11 cellular contexts compared by ENCODE assay signal in genomic region chr4:70801265-70801809, GRCh38. TPM values are rescaled to one million over a fixed set of nuclear protein-coding genes. Genes with fewer than 3 reads are reported as not detected.
DNase-seq lines count a peak whose midpoint lies in the region; ATAC-seq and TF ChIP-seq lines count a peak whose summit lies in the region.
"Had no signal": no experiment of that assay in that cellular context is flagged by ENCODE, and none has a peak within 500 bp of the region (broad histone marks: within the 10 kb centered on the region; RNA-seq: fewer than 3 reads in every experiment).

No MANE protein-coding gene starts in this region.

- H3K36me3 ChIP-seq in gastroesophageal sphincter = peaks cover 0 to 76% of the 10 kb centered on the region in 2 donors
- H3K36me3 ChIP-seq: cardiac muscle cell had no signal

- peak overlapping the region; percentile 1 for H3K27ac Mint-ChIP-seq in activated naive CD4-positive, alpha-beta T cell treated with anti-CD3 and anti-CD28 coated beads, Interleukin-2, amount 10 ng/mL, durations not matched to agents 7 days and 5 days

- no peak for DNase-seq in activated naive CD4-positive, alpha-beta T cell treated with anti-CD3 and anti-CD28 coated beads, Interleukin-2, amount 10 ng/mL, durations not matched to agents 7 days and 5 days
- no peak for DNase-seq in activated naive CD4-positive, alpha-beta T cell (lab: John Stamatoyannopoulos, UW)
- peak; percentile 6 for DNase-seq in NCI-H510A (lab: John Stamatoyannopoulos, UW)
- no peak for DNase-seq in stimulated activated naive CD8-positive, alpha-beta T cell treated with anti-CD3 and anti-CD28 coated beads, Interleukin-15, Interleukin-2, amounts not matched to agents 100 U/mL and 50 U/mL, for 24 hours
- DNase-seq in DMS114 treated with DMSO at 0.1 percent for 48 hours (lab: John Stamatoyannopoulos, UW; ENCODE audit: unreplicated experiment) = no peak
- DNase-seq in NCI-H2196 (lab: John Stamatoyannopoulos, UW; ENCODE audit: unreplicated experiment) = no peak
- DNase-seq: EL, MV-4-11 had no signal

- no peak for TF ChIP-seq EP300 in gastroesophageal sphincter (IDR thresholded peaks at IDR 0.05)

- WGBS in gastroesophageal sphincter (ENCODE audit: low coverage in 1 of 2), 2 donors = 90% methylated on average over 1 of the region's 1 CpG

- H3K27me3 ChIP-seq in gastroesophageal sphincter = no peaks in the 10 kb centered on the region
- H3K27me3 ChIP-seq: cardiac muscle cell had no signal

- CTCF ChIA-PET in activated naive CD4-positive, alpha-beta T cell treated with anti-CD3 and anti-CD28 coated beads, Interleukin-2, amount 10 ng/mL, durations not matched to agents 7 days and 5 days (lab: Charles Lee) = interaction anchor here (0.6 to 3.9 kb wide), 3 partner anchors 66 to 315 kb away, joined by 3 to 16 read pairs (median 4); no protein-coding TSS in a partner anchor

- H3K9me3 ChIP-seq in gastroesophageal sphincter = no peaks in the 10 kb centered on the region

- no peak overlapping the region for H3K27ac ChIP-seq in gastroesophageal sphincter
- H3K27ac ChIP-seq: cardiac muscle cell had no signal

- no peaks in the 10 kb centered on the region for H3K9me3 Mint-ChIP-seq in activated naive CD4-positive, alpha-beta T cell treated with anti-CD3 and anti-CD28 coated beads, Interleukin-2, amount 10 ng/mL, durations not matched to agents 7 days and 5 days

- no peak overlapping the region for H3K4me3 Mint-ChIP-seq in activated naive CD4-positive, alpha-beta T cell treated with anti-CD3 and anti-CD28 coated beads, Interleukin-2, amount 10 ng/mL, durations not matched to agents 7 days and 5 days

- no peak for TF ChIP-seq POLR2A in gastroesophageal sphincter (IDR thresholded peaks at IDR 0.05)

- H3K4me1 Mint-ChIP-seq in activated naive CD4-positive, alpha-beta T cell treated with anti-CD3 and anti-CD28 coated beads, Interleukin-2, amount 10 ng/mL, durations not matched to agents 7 days and 5 days = peaks cover 18% of the 10 kb centered on the region

- H3K4me3 ChIP-seq in gastroesophageal sphincter = no peak overlapping the region
- H3K4me3 ChIP-seq: cardiac muscle cell had no signal

- H3K4me1 ChIP-seq in gastroesophageal sphincter = no peaks in the 10 kb centered on the region

- no peaks in the 10 kb centered on the region for H3K27me3 Mint-ChIP-seq in activated naive CD4-positive, alpha-beta T cell treated with anti-CD3 and anti-CD28 coated beads, Interleukin-2, amount 10 ng/mL, durations not matched to agents 7 days and 5 days

- TF ChIP-seq CTCF in gastroesophageal sphincter (IDR thresholded peaks at IDR 0.05) = no peak

- peaks cover 8% of the 10 kb centered on the region for H3K36me3 Mint-ChIP-seq in activated naive CD4-positive, alpha-beta T cell treated with anti-CD3 and anti-CD28 coated beads, Interleukin-2, amount 10 ng/mL, durations not matched to agents 7 days and 5 days

- ATAC-seq in HG02623 (IDR thresholded peaks at IDR 0.05; ENCODE audit: unreplicated experiment) = peak; percentile 85
- ATAC-seq in stimulated activated naive CD8-positive, alpha-beta T cell treated with anti-CD3 and anti-CD28 coated beads, Interleukin-15, Interleukin-2, amounts not matched to agents 100 U/mL and 50 U/mL, for 24 hours = peak; percentile 94
- no peak for ATAC-seq in gastroesophageal sphincter

RNA-seq across cellular contexts. Expression of gene GRSF1, which starts 38.4 kb away (rescaled TPM):
- 10 to 100 TPM; 60.7 to 73.5 (median 63.5) TPM for total RNA-seq in gastroesophageal sphincter
